1 cellular context compared by ENCODE assay signal in genomic region chr20:17957505-17958325, GRCh38.
A peak's percentile ranks its signal among the peaks of the same experiment; 100 is the strongest.
TF ChIP-seq lines count a peak whose summit lies in the region.

No MANE protein-coding gene starts in this region.

TF ChIP-seq in HepG2, 621 proteins besides CTCF, POLR2A, EP300 and RAD21 (continues in another document):
- TF ChIP-seq ZNF441 (CRISPR knock-in tag; IDR thresholded peaks at IDR 0.05; ENCODE audit: borderline replicate concordance) (no peak), ZHX1 (CRISPR knock-in tag; IDR thresholded peaks at IDR 0.05; ENCODE audit: low read depth) (no peak), CSRNP2 (CRISPR knock-in tag; conservative IDR thresholded peaks at IDR 0.05; ENCODE audit: low read depth) (no peak), ZNF558 (CRISPR knock-in tag; IDR thresholded peaks at IDR 0.05; ENCODE audit: borderline replicate concordance) (no peak), ZNF3 (CRISPR knock-in tag; IDR thresholded peaks at IDR 0.05) (no peak), HOMEZ (CRISPR knock-in tag; IDR thresholded peaks at IDR 0.05; ENCODE audit: low read depth) (no peak), ZNF569 (CRISPR knock-in tag; IDR thresholded peaks at IDR 0.05; ENCODE audit: borderline replicate concordance) (no peak), HMG20B (CRISPR knock-in tag; conservative IDR thresholded peaks at IDR 0.05) (no peak), NFYB (CRISPR knock-in tag; IDR thresholded peaks at IDR 0.05) (no peak), ATF5 (CRISPR knock-in tag; IDR thresholded peaks at IDR 0.05; ENCODE audit: low read depth) (no peak), NFKBIZ (CRISPR knock-in tag; IDR thresholded peaks at IDR 0.05) (no peak), ZNF142 (CRISPR knock-in tag; IDR thresholded peaks at IDR 0.05) (no peak), NFAT5 (CRISPR knock-in tag; IDR thresholded peaks at IDR 0.05) (no peak), ZNF775 (CRISPR knock-in tag; IDR thresholded peaks at IDR 0.05; ENCODE audit: borderline replicate concordance) (no peak), ZNF782 (CRISPR knock-in tag; IDR thresholded peaks at IDR 0.05; ENCODE audit: borderline replicate concordance) (no peak), LBX2 (CRISPR knock-in tag; IDR thresholded peaks at IDR 0.05; ENCODE audit: borderline replicate concordance) (no peak), PAXIP1 (CRISPR knock-in tag; conservative IDR thresholded peaks at IDR 0.05) (no peak), ZNF567 (CRISPR knock-in tag; IDR thresholded peaks at IDR 0.05; ENCODE audit: borderline replicate concordance) (no peak), MAF1 (CRISPR knock-in tag; IDR thresholded peaks at IDR 0.05; ENCODE audit: borderline replicate concordance) (no peak), ZNF362 (CRISPR knock-in tag; IDR thresholded peaks at IDR 0.05; ENCODE audit: borderline replicate concordance) (peak; percentile 51; the same call in 1 of the 2 replicates), TBX2 (CRISPR knock-in tag; IDR thresholded peaks at IDR 0.05; ENCODE audit: borderline replicate concordance) (no peak), ZNF331 (CRISPR knock-in tag; IDR thresholded peaks at IDR 0.05) (no peak), ZNF501 (CRISPR knock-in tag; IDR thresholded peaks at IDR 0.05) (no peak), ZNF878 (CRISPR knock-in tag; IDR thresholded peaks at IDR 0.05) (no peak), SOX13 (IDR thresholded peaks at IDR 0.05) (no peak), SOX13 (CRISPR knock-in tag; conservative IDR thresholded peaks at IDR 0.05 in 1 of 2, IDR thresholded peaks at IDR 0.05 in 1 of 2) (no peak), ZNF296 (CRISPR knock-in tag; conservative IDR thresholded peaks at IDR 0.05) (no peak), MAFK (conservative IDR thresholded peaks at IDR 0.05 in 1 of 2, IDR thresholded peaks at IDR 0.05 in 1 of 2; ENCODE audit: low read length in 2 of 2) (no peak), POLR2AphosphoS5 (IDR thresholded peaks at IDR 0.05; ENCODE audit: low read depth, low read length) (no peak; the same call in none of the 2 replicates), SMARCE1 (IDR thresholded peaks at IDR 0.05; ENCODE audit: borderline replicate concordance) (no peak), ZFP36 (IDR thresholded peaks at IDR 0.05; ENCODE audit: borderline replicate concordance, low read depth, low read length, partially characterized antibody) (no peak), HOXD1 (CRISPR knock-in tag; IDR thresholded peaks at IDR 0.05) (no peak), ZMYM3 (CRISPR knock-in tag; IDR thresholded peaks at IDR 0.05) (no peak), GZF1 (CRISPR knock-in tag; IDR thresholded peaks at IDR 0.05) (no peak)
